In the genomic region with DNA sequence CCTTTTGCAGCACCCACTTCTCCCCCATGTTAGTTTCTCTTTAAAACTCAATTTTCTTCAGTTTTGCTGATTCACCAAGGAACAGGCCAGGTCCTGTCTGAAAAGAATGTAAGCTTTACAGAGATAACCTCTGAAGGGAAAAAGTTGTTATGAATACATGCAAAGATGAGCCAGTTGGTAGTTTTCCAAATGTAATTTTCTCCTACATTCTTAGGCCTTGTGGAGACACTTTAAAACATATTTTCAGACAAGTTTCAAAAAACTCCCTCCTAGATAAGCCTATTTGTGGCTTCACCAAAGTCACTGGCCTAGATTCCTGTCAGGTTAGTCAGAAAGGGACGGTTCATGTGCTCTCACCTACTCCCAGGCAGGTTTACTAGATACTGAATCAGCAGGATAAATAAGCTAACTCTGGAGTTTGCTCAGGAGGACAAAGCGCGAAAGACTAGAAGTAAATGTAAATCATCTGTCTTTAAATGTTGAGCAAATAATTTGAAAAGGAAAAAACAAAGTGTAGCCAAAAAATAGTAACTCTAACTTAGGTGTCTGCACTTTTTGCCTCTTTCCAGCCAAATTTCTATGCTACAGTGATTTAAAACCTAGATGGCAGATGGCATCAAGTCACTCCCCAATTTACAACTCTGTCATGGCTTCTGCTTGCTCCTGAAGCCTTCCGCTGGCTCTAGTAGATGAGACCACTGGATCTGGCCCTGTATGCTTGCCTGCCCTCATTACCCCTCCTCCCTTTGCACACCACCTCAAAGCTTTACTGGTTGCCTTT, we compare ENCODE assay signal across 11 cellular contexts. TPM values are rescaled to one million over a fixed set of nuclear protein-coding genes. Genes with fewer than 3 reads are reported as not detected.
DNase-seq lines count a peak whose midpoint lies in the region; ATAC-seq and TF ChIP-seq lines count a peak whose summit lies in the region.
"Had no signal": no experiment of that assay in that cellular context is flagged by ENCODE, and none has a peak within 500 bp of the region (broad histone marks: within the 10 kb centered on the region; RNA-seq: fewer than 3 reads in every experiment).

No MANE protein-coding gene starts in this region.

- H3F3A ChIP-seq in PC-3 (ENCODE audit: low read length, unreplicated experiment), result peaks cover 4% of the 10 kb centered on the region

- H3K4me3 Mint-ChIP-seq in progenitor cell of endocrine pancreas (ENCODE audit: low read depth), result no peak overlapping the region

- peaks cover 7% of the 10 kb centered on the region for H3K79me2 ChIP-seq in PC-3 (ENCODE audit: low read length)

- no TSS peak for BruUV-seq in PC-3 (replicated peaks; lab: Mats Ljungman, UMichigan)

- TF ChIP-seq POLR2A in erythroblast (IDR thresholded peaks at IDR 0.05; ENCODE audit: low read length), result peak; percentile 32

- H3K27ac Mint-ChIP-seq in progenitor cell of endocrine pancreas, result peak overlapping the region; percentile 47

- H3K9me3 Mint-ChIP-seq in progenitor cell of endocrine pancreas (ENCODE audit: low read depth), result no peaks in the 10 kb centered on the region

- H3K27ac ChIP-seq in PC-3 (ENCODE audit: low read length), result peak overlapping the region; percentile 99
- H3K27ac ChIP-seq: body of pancreas had no signal

- H3K4me2 ChIP-seq in PC-3 (ENCODE audit: low read length), result peak overlapping the region; percentile 73

- H3K9ac ChIP-seq in PC-3 (ENCODE audit: low read length), result peak overlapping the region; percentile 69

- H3K4me1 ChIP-seq in PC-3 (ENCODE audit: insufficient read depth, low read length), result peaks cover 41% of the 10 kb centered on the region

- H3K27me3 Mint-ChIP-seq in progenitor cell of endocrine pancreas, result no peaks in the 10 kb centered on the region

- no peaks in the 10 kb centered on the region for H3K36me3 Mint-ChIP-seq in progenitor cell of endocrine pancreas (ENCODE audit: insufficient read depth)

- CTCF ChIA-PET in PC-3 (lab: Charles Lee), result no interaction called here
- CTCF ChIA-PET in GM10248 (lab: Yijun Ruan, JAX), result interaction anchor here (1.1 kb wide), 1 partner anchor 10 kb away, joined by 3 read pairs; no protein-coding TSS in a partner anchor

- in situ Hi-C loops in G401 (cut with HindIII; ENCODE audit: low sequenced_read_pairs), result no loop called here

- no peaks in the 10 kb centered on the region for H3K27me3 ChIP-seq in PC-3 (ENCODE audit: low read length)
- H3K27me3 ChIP-seq: body of pancreas had no signal

- H3K4me3 ChIP-seq in PC-3 (ENCODE audit: low read length), result peak overlapping the region; percentile 52
- H3K4me3 ChIP-seq: body of pancreas, GM12878 had no signal

- peak overlapping the region; percentile 56 for H2AFZ ChIP-seq in PC-3 (ENCODE audit: low read length)

- no peaks in the 10 kb centered on the region for H4K20me1 ChIP-seq in PC-3 (ENCODE audit: low read length)

- ATAC-seq in PC-3 (peak; percentile 81), HG03469 (IDR thresholded peaks at IDR 0.05; ENCODE audit: unreplicated experiment) (no peak)
- ATAC-seq: body of pancreas, GM12878 had no signal

- H3K9me3 ChIP-seq in PC-3 (ENCODE audit: low read length), result no peaks in the 10 kb centered on the region
- H3K9me3 ChIP-seq: body of pancreas had no signal

- no peaks in the 10 kb centered on the region for H3K36me3 ChIP-seq in PC-3 (ENCODE audit: low read depth, low read length)

- TF ChIP-seq CTCF in PC-3 (conservative IDR thresholded peaks at IDR 0.05; ENCODE audit: low read depth, low read length) (no peak), progenitor cell of endocrine pancreas (IDR thresholded peaks at IDR 0.05; ENCODE audit: unreplicated experiment) (no peak), GM10248 (IDR thresholded peaks at IDR 0.05; ENCODE audit: control extremely low read depth, extremely low read depth, low read depth, missing control alignments) (no peak)

- H3K4me1 Mint-ChIP-seq in progenitor cell of endocrine pancreas (ENCODE audit: low read depth), result peaks cover 10% of the 10 kb centered on the region

- intact Hi-C loops in PC-3 (cut with micrococcal nuclease), result no loop called here

- DNase-seq in G401 (ENCODE audit: low spot score) (peak; percentile 6), PC-3 (peak; percentile 95), erythroblast (lab: John Stamatoyannopoulos, UW) (peak; percentile 52 to 57), progenitor cell of endocrine pancreas (ENCODE audit: low spot score, unreplicated experiment) (no peak), GM10248 (ENCODE audit: extremely low spot score) (no peak), DMS114 treated with DMSO at 0.1 percent for 48 hours (lab: John Stamatoyannopoulos, UW; ENCODE audit: unreplicated experiment) (no peak), CD1c-positive myeloid dendritic cell (ENCODE audit: extremely low spot score) (no peak)
- DNase-seq: activated CD4-positive, CD25-positive, alpha-beta regulatory T cell; body of pancreas had no signal

- H3K9me2 ChIP-seq in PC-3 (replicated peaks; ENCODE audit: low read length), result no peaks in the 10 kb centered on the region

- POLR2A ChIA-PET in PC-3 (lab: Charles Lee; ENCODE audit: unreplicated experiment) (interaction anchor here (0.6 kb wide), 1 partner anchor 30 kb away, joined by 3 read pairs; no protein-coding TSS in a partner anchor), GM10248 (lab: Yijun Ruan, JAX) (no interaction called here)

RNA-seq across cellular contexts. Expression of gene ATP6V1E1, which starts 4.9 kb away (rescaled TPM):
- 172 and 185 TPM in 2 replicates for total RNA-seq in G401 (2014; rRNA removed; shearing (Covaris generic))
- total RNA-seq in PC-3 (2014; rRNA removed), result 74.6 and 89.9 TPM in 2 replicates
- 59.7 and 61.3 TPM in 2 replicates for total RNA-seq in progenitor cell of endocrine pancreas

RNA-seq across cellular contexts. Expression of gene BCL2L13, which starts 5.2 kb away (rescaled TPM):
- total RNA-seq in G401 (2014; rRNA removed; shearing (Covaris generic)), result 58.6 and 63.1 TPM in 2 replicates
- total RNA-seq in PC-3 (2014; rRNA removed), result 31.3 TPM in 2 replicates
- 34.1 and 36.0 TPM in 2 replicates for total RNA-seq in progenitor cell of endocrine pancreas

Comparison
In these comparisons a context has a peak if more than half of its experiments do, and no peak if none do; other contexts are left out.
1. DNase-seq: peak in G401 (single experiment), PC-3 (single experiment) and erythroblast (2 of 2); none in progenitor cell of endocrine pancreas (single experiment), GM10248 (single experiment), DMS114 treated with DMSO at 0.1 percent for 48 hours (single experiment) and CD1c-positive myeloid dendritic cell (single experiment).